ENCODE assay signal across 8 cellular contexts in genomic region chr3:98902341-98902740, GRCh38. TPM values are rescaled to one million over a fixed set of nuclear protein-coding genes. Genes with fewer than 3 reads are reported as not detected.
DNase-seq lines count a peak whose midpoint lies in the region; ATAC-seq and TF ChIP-seq lines count a peak whose summit lies in the region.

No MANE protein-coding gene starts in this region.

- no peaks in the 10 kb centered on the region for H3K9me3 Mint-ChIP-seq in naive thymus-derived CD8-positive, alpha-beta T cell

- H3K27me3 ChIP-seq in BJ (ENCODE audit: control insufficient read depth, insufficient read depth, low read length), result no peaks in the 10 kb centered on the region
- H3K27me3 ChIP-seq in HUES64 (ENCODE audit: insufficient read depth, low read length), result no peaks in the 10 kb centered on the region

- H3K4me3 ChIP-seq in BJ (ENCODE audit: low read depth, low read length) (peak overlapping the region; percentile 32), HUES64 (ENCODE audit: low read length) (peak overlapping the region; percentile 62), choroid plexus epithelial cell (ENCODE audit: low read depth, low read length) (peak overlapping the region; percentile 70)

- POLR2A ChIA-PET in BJ (lab: Charles Lee), result no interaction called here
- POLR2A ChIA-PET in naive thymus-derived CD8-positive, alpha-beta T cell (lab: Charles Lee), result interaction anchor here (1.8 kb wide), 1 partner anchor 309 kb away, joined by 6 read pairs; the partner anchor contains the start of gene CPOX

- CTCF ChIA-PET in BJ (lab: Yijun Ruan, JAX), result interaction anchor here (0.8 to 1.2 kb wide), 3 partner anchors 9 to 85 kb away, joined by 3 to 7 read pairs (median 5); no protein-coding TSS in a partner anchor

- peak overlapping the region; percentile 75 for H3K27ac ChIP-seq in HUES64 (ENCODE audit: low read depth, low read length)

- WGBS in HUES64, result 46% methylated on average over 2 of the region's 4 CpGs

- H3K36me3 ChIP-seq in BJ (ENCODE audit: control insufficient read depth, insufficient read depth, low read length) (no peaks in the 10 kb centered on the region), HUES64 (ENCODE audit: insufficient read depth, low read length) (peaks cover 3% of the 10 kb centered on the region; the same call in 1 of the 2 replicates)

- H3K9me3 ChIP-seq in HUES64 (ENCODE audit: insufficient read depth, low read depth, low read length), result no peaks in the 10 kb centered on the region

- ATAC-seq in naive thymus-derived CD8-positive, alpha-beta T cell, result no peak
- ATAC-seq in HG02610 (IDR thresholded peaks at IDR 0.05; ENCODE audit: unreplicated experiment), result no peak

- H3K4me3 Mint-ChIP-seq in naive thymus-derived CD8-positive, alpha-beta T cell, result peak overlapping the region; percentile 92 to 99 (median 94)

- no peak for TF ChIP-seq CTCF in BJ (IDR thresholded peaks at IDR 0.05; ENCODE audit: insufficient read depth, low read depth, low read length)
- TF ChIP-seq CTCF in choroid plexus epithelial cell (conservative IDR thresholded peaks at IDR 0.05; ENCODE audit: low read depth, low read length), result no peak

- peaks cover 8 to 27% (median 20%) of the 10 kb centered on the region in 4 donors for H3K4me1 Mint-ChIP-seq in naive thymus-derived CD8-positive, alpha-beta T cell

- peaks cover 4 to 25% (median 13%) of the 10 kb centered on the region in 5 donors for H3K27me3 Mint-ChIP-seq in naive thymus-derived CD8-positive, alpha-beta T cell

- no peaks in the 10 kb centered on the region for H3K36me3 Mint-ChIP-seq in naive thymus-derived CD8-positive, alpha-beta T cell

- peak overlapping the region; percentile 10 to 96 (median 92) for H3K27ac Mint-ChIP-seq in naive thymus-derived CD8-positive, alpha-beta T cell

- H3K4me1 ChIP-seq in HUES64 (ENCODE audit: insufficient read depth, low read length), result peaks cover 17% of the 10 kb centered on the region

- DNase-seq in BJ (ENCODE audit: low read depth), result no peak
- no peak for DNase-seq in choroid plexus epithelial cell (ENCODE audit: low read depth)
- peak in 1 of 10 donors; percentile 10 for DNase-seq in naive thymus-derived CD8-positive, alpha-beta T cell
- DNase-seq in mesenteric fat pad (ENCODE audit: low spot score), result no peak
- DNase-seq in stimulated activated CD4-positive, alpha-beta T cell treated with anti-CD3 and anti-CD28 coated beads, Interleukin-4, amount 100 ng/mL, for 24 hours, result no peak
- no peak for DNase-seq in hepatic stellate cell (ENCODE audit: low spot score)

- H3K9ac ChIP-seq in HUES64 (ENCODE audit: low read depth, low read length), result peak overlapping the region; percentile 72

RNA-seq across cellular contexts. Expression of gene DCBLD2, which starts 0.8 kb away (rescaled TPM):
- polyA plus RNA-seq in BJ (2011; rRNA removed), result 28.9 and 59.7 TPM in 2 replicates
- 45.9 and 50.4 TPM in 2 replicates for polyA minus RNA-seq in BJ (2011; rRNA and poly(A)+ RNA removed)
- polyA plus RNA-seq in HUES64 (2013, experiment 1 of 2), result 34.5 TPM
- polyA plus RNA-seq in HUES64 (2013, experiment 2 of 2), result 37.0 TPM
- total RNA-seq in naive thymus-derived CD8-positive, alpha-beta T cell, result 1 to 10 TPM; 7.0 to 7.8 TPM
- 1 to 10 TPM in 1 of 3 donors, under 1 TPM in 2; 0.69 to 1.4 (median 0.93) TPM for polyA plus RNA-seq in naive thymus-derived CD8-positive, alpha-beta T cell
- total RNA-seq in mesenteric fat pad, result 28.4 TPM
